In the genomic region with DNA sequence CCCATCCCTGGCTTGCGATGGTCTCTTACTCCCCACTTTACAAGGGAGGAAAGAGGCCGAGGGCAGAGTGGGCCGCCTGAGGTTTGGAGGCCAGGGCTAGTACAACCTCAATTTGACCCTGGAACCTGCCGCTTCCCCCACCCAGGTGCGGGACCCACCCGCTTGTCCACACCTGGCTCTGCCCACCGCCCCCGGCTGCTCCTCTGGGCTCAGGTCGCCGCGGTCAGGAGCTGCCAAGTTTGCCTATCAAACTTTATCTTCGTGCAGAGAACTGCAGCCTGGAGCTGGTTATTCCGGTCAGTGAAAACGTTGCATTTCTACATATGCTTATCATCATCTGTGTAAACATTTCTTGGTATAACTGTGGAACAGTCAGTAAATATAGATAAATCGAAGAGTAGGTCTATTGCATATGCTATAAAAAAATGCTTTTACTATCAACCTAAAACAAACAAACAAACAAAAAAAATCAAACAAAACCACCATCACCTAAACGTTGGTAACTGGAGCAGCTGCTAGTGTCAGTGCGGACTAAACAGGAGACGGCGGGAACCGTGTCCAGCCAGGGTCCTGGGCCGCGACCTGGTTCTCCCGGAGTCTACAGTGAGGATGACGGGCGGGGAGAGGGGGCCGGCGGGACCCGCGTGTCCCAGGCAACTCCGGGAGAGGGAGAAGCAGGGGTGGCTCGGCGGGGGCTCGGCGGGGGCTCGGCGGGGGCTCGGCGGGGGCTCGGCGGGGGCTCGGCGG, we compare ENCODE assay signal across 1 cellular context.
TF ChIP-seq lines count a peak whose summit lies in the region.

No MANE protein-coding gene starts in this region.

TF ChIP-seq in K562, 482 proteins besides CTCF, POLR2A, EP300 and RAD21 (continued from another document and continues in another):
- TF ChIP-seq, protein P1, sequence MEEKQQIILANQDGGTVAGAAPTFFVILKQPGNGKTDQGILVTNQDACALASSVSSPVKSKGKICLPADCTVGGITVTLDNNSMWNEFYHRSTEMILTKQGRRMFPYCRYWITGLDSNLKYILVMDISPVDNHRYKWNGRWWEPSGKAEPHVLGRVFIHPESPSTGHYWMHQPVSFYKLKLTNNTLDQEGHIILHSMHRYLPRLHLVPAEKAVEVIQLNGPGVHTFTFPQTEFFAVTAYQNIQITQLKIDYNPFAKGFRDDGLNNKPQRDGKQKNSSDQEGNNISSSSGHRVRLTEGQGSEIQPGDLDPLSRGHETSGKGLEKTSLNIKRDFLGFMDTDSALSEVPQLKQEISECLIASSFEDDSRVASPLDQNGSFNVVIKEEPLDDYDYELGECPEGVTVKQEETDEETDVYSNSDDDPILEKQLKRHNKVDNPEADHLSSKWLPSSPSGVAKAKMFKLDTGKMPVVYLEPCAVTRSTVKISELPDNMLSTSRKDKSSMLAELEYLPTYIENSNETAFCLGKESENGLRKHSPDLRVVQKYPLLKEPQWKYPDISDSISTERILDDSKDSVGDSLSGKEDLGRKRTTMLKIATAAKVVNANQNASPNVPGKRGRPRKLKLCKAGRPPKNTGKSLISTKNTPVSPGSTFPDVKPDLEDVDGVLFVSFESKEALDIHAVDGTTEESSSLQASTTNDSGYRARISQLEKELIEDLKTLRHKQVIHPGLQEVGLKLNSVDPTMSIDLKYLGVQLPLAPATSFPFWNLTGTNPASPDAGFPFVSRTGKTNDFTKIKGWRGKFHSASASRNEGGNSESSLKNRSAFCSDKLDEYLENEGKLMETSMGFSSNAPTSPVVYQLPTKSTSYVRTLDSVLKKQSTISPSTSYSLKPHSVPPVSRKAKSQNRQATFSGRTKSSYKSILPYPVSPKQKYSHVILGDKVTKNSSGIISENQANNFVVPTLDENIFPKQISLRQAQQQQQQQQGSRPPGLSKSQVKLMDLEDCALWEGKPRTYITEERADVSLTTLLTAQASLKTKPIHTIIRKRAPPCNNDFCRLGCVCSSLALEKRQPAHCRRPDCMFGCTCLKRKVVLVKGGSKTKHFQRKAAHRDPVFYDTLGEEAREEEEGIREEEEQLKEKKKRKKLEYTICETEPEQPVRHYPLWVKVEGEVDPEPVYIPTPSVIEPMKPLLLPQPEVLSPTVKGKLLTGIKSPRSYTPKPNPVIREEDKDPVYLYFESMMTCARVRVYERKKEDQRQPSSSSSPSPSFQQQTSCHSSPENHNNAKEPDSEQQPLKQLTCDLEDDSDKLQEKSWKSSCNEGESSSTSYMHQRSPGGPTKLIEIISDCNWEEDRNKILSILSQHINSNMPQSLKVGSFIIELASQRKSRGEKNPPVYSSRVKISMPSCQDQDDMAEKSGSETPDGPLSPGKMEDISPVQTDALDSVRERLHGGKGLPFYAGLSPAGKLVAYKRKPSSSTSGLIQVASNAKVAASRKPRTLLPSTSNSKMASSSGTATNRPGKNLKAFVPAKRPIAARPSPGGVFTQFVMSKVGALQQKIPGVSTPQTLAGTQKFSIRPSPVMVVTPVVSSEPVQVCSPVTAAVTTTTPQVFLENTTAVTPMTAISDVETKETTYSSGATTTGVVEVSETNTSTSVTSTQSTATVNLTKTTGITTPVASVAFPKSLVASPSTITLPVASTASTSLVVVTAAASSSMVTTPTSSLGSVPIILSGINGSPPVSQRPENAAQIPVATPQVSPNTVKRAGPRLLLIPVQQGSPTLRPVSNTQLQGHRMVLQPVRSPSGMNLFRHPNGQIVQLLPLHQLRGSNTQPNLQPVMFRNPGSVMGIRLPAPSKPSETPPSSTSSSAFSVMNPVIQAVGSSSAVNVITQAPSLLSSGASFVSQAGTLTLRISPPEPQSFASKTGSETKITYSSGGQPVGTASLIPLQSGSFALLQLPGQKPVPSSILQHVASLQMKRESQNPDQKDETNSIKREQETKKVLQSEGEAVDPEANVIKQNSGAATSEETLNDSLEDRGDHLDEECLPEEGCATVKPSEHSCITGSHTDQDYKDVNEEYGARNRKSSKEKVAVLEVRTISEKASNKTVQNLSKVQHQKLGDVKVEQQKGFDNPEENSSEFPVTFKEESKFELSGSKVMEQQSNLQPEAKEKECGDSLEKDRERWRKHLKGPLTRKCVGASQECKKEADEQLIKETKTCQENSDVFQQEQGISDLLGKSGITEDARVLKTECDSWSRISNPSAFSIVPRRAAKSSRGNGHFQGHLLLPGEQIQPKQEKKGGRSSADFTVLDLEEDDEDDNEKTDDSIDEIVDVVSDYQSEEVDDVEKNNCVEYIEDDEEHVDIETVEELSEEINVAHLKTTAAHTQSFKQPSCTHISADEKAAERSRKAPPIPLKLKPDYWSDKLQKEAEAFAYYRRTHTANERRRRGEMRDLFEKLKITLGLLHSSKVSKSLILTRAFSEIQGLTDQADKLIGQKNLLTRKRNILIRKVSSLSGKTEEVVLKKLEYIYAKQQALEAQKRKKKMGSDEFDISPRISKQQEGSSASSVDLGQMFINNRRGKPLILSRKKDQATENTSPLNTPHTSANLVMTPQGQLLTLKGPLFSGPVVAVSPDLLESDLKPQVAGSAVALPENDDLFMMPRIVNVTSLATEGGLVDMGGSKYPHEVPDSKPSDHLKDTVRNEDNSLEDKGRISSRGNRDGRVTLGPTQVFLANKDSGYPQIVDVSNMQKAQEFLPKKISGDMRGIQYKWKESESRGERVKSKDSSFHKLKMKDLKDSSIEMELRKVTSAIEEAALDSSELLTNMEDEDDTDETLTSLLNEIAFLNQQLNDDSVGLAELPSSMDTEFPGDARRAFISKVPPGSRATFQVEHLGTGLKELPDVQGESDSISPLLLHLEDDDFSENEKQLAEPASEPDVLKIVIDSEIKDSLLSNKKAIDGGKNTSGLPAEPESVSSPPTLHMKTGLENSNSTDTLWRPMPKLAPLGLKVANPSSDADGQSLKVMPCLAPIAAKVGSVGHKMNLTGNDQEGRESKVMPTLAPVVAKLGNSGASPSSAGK (IDR thresholded peaks at IDR 0.05), result peak; percentile 66
- no peak for TF ChIP-seq XRCC3 (IDR thresholded peaks at IDR 0.05)
- TF ChIP-seq SREBF2 (CRISPR knock-in tag; IDR thresholded peaks at IDR 0.05), result no peak
- TF ChIP-seq ZNF124 (CRISPR knock-in tag; IDR thresholded peaks at IDR 0.05), result no peak
- TF ChIP-seq, protein P2, sequence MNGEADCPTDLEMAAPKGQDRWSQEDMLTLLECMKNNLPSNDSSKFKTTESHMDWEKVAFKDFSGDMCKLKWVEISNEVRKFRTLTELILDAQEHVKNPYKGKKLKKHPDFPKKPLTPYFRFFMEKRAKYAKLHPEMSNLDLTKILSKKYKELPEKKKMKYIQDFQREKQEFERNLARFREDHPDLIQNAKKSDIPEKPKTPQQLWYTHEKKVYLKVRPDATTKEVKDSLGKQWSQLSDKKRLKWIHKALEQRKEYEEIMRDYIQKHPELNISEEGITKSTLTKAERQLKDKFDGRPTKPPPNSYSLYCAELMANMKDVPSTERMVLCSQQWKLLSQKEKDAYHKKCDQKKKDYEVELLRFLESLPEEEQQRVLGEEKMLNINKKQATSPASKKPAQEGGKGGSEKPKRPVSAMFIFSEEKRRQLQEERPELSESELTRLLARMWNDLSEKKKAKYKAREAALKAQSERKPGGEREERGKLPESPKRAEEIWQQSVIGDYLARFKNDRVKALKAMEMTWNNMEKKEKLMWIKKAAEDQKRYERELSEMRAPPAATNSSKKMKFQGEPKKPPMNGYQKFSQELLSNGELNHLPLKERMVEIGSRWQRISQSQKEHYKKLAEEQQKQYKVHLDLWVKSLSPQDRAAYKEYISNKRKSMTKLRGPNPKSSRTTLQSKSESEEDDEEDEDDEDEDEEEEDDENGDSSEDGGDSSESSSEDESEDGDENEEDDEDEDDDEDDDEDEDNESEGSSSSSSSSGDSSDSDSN (IDR thresholded peaks at IDR 0.05; ENCODE audit: borderline replicate concordance in 1 of 2, low read depth in 2 of 2, low read length in 2 of 2), result no peak
- peak; percentile 67 to 95; a peak in 3 of 4 replicates for TF ChIP-seq ARNT (IDR thresholded peaks at IDR 0.05)
- TF ChIP-seq, protein P3, sequence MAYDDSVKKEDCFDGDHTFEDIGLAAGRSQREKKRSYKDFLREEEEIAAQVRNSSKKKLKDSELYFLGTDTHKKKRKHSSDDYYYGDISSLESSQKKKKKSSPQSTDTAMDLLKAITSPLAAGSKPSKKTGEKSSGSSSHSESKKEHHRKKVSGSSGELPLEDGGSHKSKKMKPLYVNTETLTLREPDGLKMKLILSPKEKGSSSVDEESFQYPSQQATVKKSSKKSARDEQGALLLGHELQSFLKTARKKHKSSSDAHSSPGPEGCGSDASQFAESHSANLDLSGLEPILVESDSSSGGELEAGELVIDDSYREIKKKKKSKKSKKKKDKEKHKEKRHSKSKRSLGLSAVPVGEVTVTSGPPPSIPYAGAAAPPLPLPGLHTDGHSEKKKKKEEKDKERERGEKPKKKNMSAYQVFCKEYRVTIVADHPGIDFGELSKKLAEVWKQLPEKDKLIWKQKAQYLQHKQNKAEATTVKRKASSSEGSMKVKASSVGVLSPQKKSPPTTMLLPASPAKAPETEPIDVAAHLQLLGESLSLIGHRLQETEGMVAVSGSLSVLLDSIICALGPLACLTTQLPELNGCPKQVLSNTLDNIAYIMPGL (CRISPR knock-in tag; IDR thresholded peaks at IDR 0.05), result no peak
- TF ChIP-seq, protein P4, sequence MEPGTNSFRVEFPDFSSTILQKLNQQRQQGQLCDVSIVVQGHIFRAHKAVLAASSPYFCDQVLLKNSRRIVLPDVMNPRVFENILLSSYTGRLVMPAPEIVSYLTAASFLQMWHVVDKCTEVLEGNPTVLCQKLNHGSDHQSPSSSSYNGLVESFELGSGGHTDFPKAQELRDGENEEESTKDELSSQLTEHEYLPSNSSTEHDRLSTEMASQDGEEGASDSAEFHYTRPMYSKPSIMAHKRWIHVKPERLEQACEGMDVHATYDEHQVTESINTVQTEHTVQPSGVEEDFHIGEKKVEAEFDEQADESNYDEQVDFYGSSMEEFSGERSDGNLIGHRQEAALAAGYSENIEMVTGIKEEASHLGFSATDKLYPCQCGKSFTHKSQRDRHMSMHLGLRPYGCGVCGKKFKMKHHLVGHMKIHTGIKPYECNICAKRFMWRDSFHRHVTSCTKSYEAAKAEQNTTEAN (CRISPR knock-in tag; IDR thresholded peaks at IDR 0.05), result no peak
- TF ChIP-seq, protein P5, sequence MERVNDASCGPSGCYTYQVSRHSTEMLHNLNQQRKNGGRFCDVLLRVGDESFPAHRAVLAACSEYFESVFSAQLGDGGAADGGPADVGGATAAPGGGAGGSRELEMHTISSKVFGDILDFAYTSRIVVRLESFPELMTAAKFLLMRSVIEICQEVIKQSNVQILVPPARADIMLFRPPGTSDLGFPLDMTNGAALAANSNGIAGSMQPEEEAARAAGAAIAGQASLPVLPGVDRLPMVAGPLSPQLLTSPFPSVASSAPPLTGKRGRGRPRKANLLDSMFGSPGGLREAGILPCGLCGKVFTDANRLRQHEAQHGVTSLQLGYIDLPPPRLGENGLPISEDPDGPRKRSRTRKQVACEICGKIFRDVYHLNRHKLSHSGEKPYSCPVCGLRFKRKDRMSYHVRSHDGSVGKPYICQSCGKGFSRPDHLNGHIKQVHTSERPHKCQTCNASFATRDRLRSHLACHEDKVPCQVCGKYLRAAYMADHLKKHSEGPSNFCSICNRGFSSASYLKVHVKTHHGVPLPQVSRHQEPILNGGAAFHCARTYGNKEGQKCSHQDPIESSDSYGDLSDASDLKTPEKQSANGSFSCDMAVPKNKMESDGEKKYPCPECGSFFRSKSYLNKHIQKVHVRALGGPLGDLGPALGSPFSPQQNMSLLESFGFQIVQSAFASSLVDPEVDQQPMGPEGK (CRISPR knock-in tag; IDR thresholded peaks at IDR 0.05; ENCODE audit: borderline replicate concordance), result no peak
- TF ChIP-seq KLF16 (IDR thresholded peaks at IDR 0.05), result peak; percentile 49; the same call in 1 of the 2 replicates
- no peak for TF ChIP-seq MAFF (IDR thresholded peaks at IDR 0.05; ENCODE audit: low read length)
- TF ChIP-seq MAX (CRISPR knock-in tag; IDR thresholded peaks at IDR 0.05), result 0 out of 2 replicates have a peak, but pooled peaks have one; percentile 6
- TF ChIP-seq SRSF3 (IDR thresholded peaks at IDR 0.05; ENCODE audit: insufficient read depth, low read length), result no peak
- no peak for TF ChIP-seq TFAM (CRISPR knock-in tag; conservative IDR thresholded peaks at IDR 0.05)
- TF ChIP-seq BACH1 (tag; IDR thresholded peaks at IDR 0.05), result no peak
- TF ChIP-seq TARDBP (IDR thresholded peaks at IDR 0.05), result no peak
- 0 out of 2 replicates have a peak, but pooled peaks have one; percentile 70 for TF ChIP-seq MEF2A (IDR thresholded peaks at IDR 0.05; ENCODE audit: control insufficient read depth, low read depth, low read length)
- no peak for TF ChIP-seq NRF1 (conservative IDR thresholded peaks at IDR 0.05 in 1 of 2, IDR thresholded peaks at IDR 0.05 in 1 of 2)
- TF ChIP-seq SRSF9 (IDR thresholded peaks at IDR 0.05; ENCODE audit: borderline replicate concordance, low read depth, low read length), result no peak
- no peak for TF ChIP-seq ELF1 (tag; IDR thresholded peaks at IDR 0.05)
- no peak for TF ChIP-seq YBX1 (IDR thresholded peaks at IDR 0.05)
